Comparison of ENCODE assay signal across 8 cellular contexts in the genomic region with DNA sequence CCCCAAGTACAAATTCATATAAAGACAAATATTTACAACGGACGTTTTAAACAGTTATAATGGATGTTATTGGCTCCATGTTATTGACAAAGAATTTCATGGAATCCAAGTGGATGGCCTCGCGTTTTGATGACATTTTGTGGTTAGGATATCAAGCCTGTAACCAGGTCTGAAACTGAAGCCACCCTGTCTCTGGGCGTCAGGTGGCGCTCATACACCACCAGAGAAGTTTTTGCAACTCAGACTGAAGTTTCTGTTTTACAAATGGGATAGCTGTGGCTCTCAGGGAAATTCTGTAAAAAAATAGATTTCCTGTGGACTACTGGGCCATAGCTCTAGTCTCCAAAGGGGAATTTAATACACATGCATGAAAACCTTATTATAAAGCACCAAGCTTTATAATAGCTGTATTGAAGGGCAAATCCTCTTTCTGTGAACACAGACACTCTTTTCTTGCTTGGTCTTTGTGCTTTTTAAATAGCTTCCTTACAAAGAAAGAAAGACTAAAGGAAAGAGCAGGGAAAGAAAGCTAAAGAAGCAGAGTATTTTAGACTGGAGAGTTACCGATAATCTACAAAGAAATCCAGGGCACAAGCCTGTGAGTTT.
DNase-seq lines count a peak whose midpoint lies in the region; ATAC-seq and TF ChIP-seq lines count a peak whose summit lies in the region.

No MANE protein-coding gene starts in this region.

- BruUV-seq in PC-3 (replicated peaks; lab: Mats Ljungman, UMichigan): no TSS peak

- H3F3A ChIP-seq in PC-3 (ENCODE audit: low read length, unreplicated experiment): no peaks in the 10 kb centered on the region

- no peaks in the 10 kb centered on the region for H3K4me1 ChIP-seq in PC-3 (ENCODE audit: insufficient read depth, low read length)
- H3K4me1 ChIP-seq in aorta (ENCODE audit: control insufficient read depth in 1 of 2, insufficient read depth in 2 of 2, low read length in 2 of 2): no peaks in the 10 kb centered on the region

- H3K4me2 ChIP-seq in PC-3 (ENCODE audit: low read length): no peak overlapping the region

- H3K9me2 ChIP-seq in PC-3 (replicated peaks; ENCODE audit: low read length): no peaks in the 10 kb centered on the region

- TF ChIP-seq CTCF in PC-3 (conservative IDR thresholded peaks at IDR 0.05; ENCODE audit: low read depth, low read length): peak; percentile 94

- no peaks in the 10 kb centered on the region for H4K20me1 ChIP-seq in PC-3 (ENCODE audit: low read length)

- H3K9me3 ChIP-seq in PC-3 (ENCODE audit: low read length): no peaks in the 10 kb centered on the region
- no peaks in the 10 kb centered on the region for H3K9me3 ChIP-seq in aorta (ENCODE audit: control insufficient read depth, low read length)

- POLR2A ChIA-PET in PC-3 (lab: Charles Lee; ENCODE audit: unreplicated experiment): no interaction called here

- H3K4me3 Mint-ChIP-seq in stimulated activated naive CD8-positive, alpha-beta T cell treated with anti-CD3 and anti-CD28 coated beads, Interleukin-15, amount 100 ng/mL, for 72 hours: no peak overlapping the region

- no peak overlapping the region for H3K27ac ChIP-seq in PC-3 (ENCODE audit: low read length)
- no peak overlapping the region for H3K27ac ChIP-seq in aorta (ENCODE audit: low read depth in 1 of 2, low read length in 2 of 2)

- no peaks in the 10 kb centered on the region for H3K9me3 Mint-ChIP-seq in stimulated activated naive CD8-positive, alpha-beta T cell treated with anti-CD3 and anti-CD28 coated beads, Interleukin-15, amount 100 ng/mL, for 72 hours

- no peak overlapping the region for H3K27ac Mint-ChIP-seq in stimulated activated naive CD8-positive, alpha-beta T cell treated with anti-CD3 and anti-CD28 coated beads, Interleukin-15, amount 100 ng/mL, for 72 hours

- H3K27me3 ChIP-seq in PC-3 (ENCODE audit: low read length) (no peaks in the 10 kb centered on the region), aorta (ENCODE audit: control insufficient read depth in 1 of 2, insufficient read depth in 2 of 2, low read length in 1 of 2) (no peaks in the 10 kb centered on the region)

- in situ Hi-C loops in Caki2 (cut with HindIII; ENCODE audit: low pct_unique_long_range_greater_than_20kb, low sequenced_read_pairs): no loop called here
- in situ Hi-C loops in T47D (cut with HindIII; ENCODE audit: low pct_unique_long_range_greater_than_20kb, low sequenced_read_pairs): no loop called here

- H3K36me3 ChIP-seq in PC-3 (ENCODE audit: low read depth, low read length) (no peaks in the 10 kb centered on the region), aorta (ENCODE audit: control insufficient read depth in 1 of 2, insufficient read depth in 2 of 2, low read length in 1 of 2) (no peaks in the 10 kb centered on the region)

- no peak overlapping the region for H3K4me3 ChIP-seq in PC-3 (ENCODE audit: low read length)
- H3K4me3 ChIP-seq in aorta (ENCODE audit: low read length in 2 of 2): no peak overlapping the region

- CTCF ChIA-PET in PC-3 (lab: Charles Lee): interaction anchor here (0.6 to 1.0 kb wide), 4 partner anchors 8 to 96 kb away, joined by 3 to 5 read pairs (median 4); no protein-coding TSS in a partner anchor

- DNase-seq in Caki2 (ENCODE audit: low read depth) (peak; percentile 18), PC-3 (peak; percentile 76), T47D (ENCODE audit: low read depth in 1 of 2, low spot score in 1 of 2) (peak; percentile 16 to 61), kidney tubule cell (ENCODE audit: low spot score) (peak; percentile 72), aorta (no peak)
- DNase-seq in stimulated activated naive CD8-positive, alpha-beta T cell treated with anti-CD3 and anti-CD28 coated beads, Interleukin-15, amount 100 ng/mL, for 72 hours: peak; percentile 28 to 34

- no peaks in the 10 kb centered on the region for H3K79me2 ChIP-seq in PC-3 (ENCODE audit: low read length)

- no peaks in the 10 kb centered on the region for H3K4me1 Mint-ChIP-seq in stimulated activated naive CD8-positive, alpha-beta T cell treated with anti-CD3 and anti-CD28 coated beads, Interleukin-15, amount 100 ng/mL, for 72 hours

- peak; percentile 74 for ATAC-seq in GM18873 (IDR thresholded peaks at IDR 0.05; ENCODE audit: low FRiP score, unreplicated experiment)
- ATAC-seq in HG03354 (IDR thresholded peaks at IDR 0.05; ENCODE audit: poor library complexity, severe bottlenecking, unreplicated experiment): peak; percentile 77
- ATAC-seq in PC-3: peak; percentile 82
- ATAC-seq in stimulated activated naive CD8-positive, alpha-beta T cell treated with anti-CD3 and anti-CD28 coated beads, Interleukin-15, amount 100 ng/mL, for 72 hours: no peak
- ATAC-seq in aorta (ENCODE audit: low FRiP score): no peak

- peaks cover 55% of the 10 kb centered on the region for H3K27me3 Mint-ChIP-seq in stimulated activated naive CD8-positive, alpha-beta T cell treated with anti-CD3 and anti-CD28 coated beads, Interleukin-15, amount 100 ng/mL, for 72 hours

- 6 to 9% methylated on average over 7 of the region's 7 CpGs for WGBS in aorta, 2 donors

- intact Hi-C loops in PC-3 (cut with micrococcal nuclease) (loop anchor here (1.0 to 2.0 kb wide), 6 partner anchors 52 to 539 kb away; no protein-coding TSS in a partner anchor), aorta (cut with DNase I) (no loop called here)

- no peak overlapping the region for H2AFZ ChIP-seq in PC-3 (ENCODE audit: low read length)

- H3K9ac ChIP-seq in PC-3 (ENCODE audit: low read length): no peak overlapping the region

Comparison
In these comparisons a context has a peak if more than half of its experiments do, and no peak if none do; other contexts are left out.
1. DNase-seq: peak in Caki2 (single experiment), PC-3 (single experiment), T47D (2 of 2), kidney tubule cell (single experiment) and stimulated activated naive CD8-positive, alpha-beta T cell treated with anti-CD3 and anti-CD28 coated beads, Interleukin-15, amount 100 ng/mL, for 72 hours (2 of 2); none in aorta (0 of 2).
2. ATAC-seq: peak in GM18873 (single experiment), HG03354 (single experiment) and PC-3 (single experiment); none in stimulated activated naive CD8-positive, alpha-beta T cell treated with anti-CD3 and anti-CD28 coated beads, Interleukin-15, amount 100 ng/mL, for 72 hours (single experiment) and aorta (single experiment).